9 cellular contexts compared by ENCODE assay signal in genomic region chr13:80235559-80236296, GRCh38.
DNase-seq lines count a peak whose midpoint lies in the region; ATAC-seq and TF ChIP-seq lines count a peak whose summit lies in the region.
"Had no signal": no experiment of that assay in that cellular context is flagged by ENCODE, and none has a peak within 500 bp of the region (broad histone marks: within the 10 kb centered on the region; RNA-seq: fewer than 3 reads in every experiment).

No MANE protein-coding gene starts in this region.

- in situ Hi-C loops in GM13976 (cut with MboI; ENCODE audit: low sequenced_read_pairs, unreplicated experiment) = no loop called here

- H3K27me3 ChIP-seq in lower lobe of right lung (ENCODE audit: low read depth) (no peaks in the 10 kb centered on the region), aorta (ENCODE audit: control insufficient read depth in 1 of 2, insufficient read depth in 2 of 2, low read length in 1 of 2) (no peaks in the 10 kb centered on the region)

- H3K4me3 ChIP-seq in lower lobe of right lung = no peak overlapping the region
- no peak overlapping the region for H3K4me3 ChIP-seq in aorta (ENCODE audit: low read length in 2 of 2)

- H3K4me1 ChIP-seq in lower lobe of right lung (peaks cover 17% of the 10 kb centered on the region), aorta (ENCODE audit: control insufficient read depth in 1 of 2, insufficient read depth in 2 of 2, low read length in 2 of 2) (no peaks in the 10 kb centered on the region)

- TF ChIP-seq CTCF in lower lobe of right lung (IDR thresholded peaks at IDR 0.05) (no peak), GM13976 (IDR thresholded peaks at IDR 0.05; ENCODE audit: borderline replicate concordance, control extremely low read depth, extremely low read depth, insufficient read depth, missing control alignments) (no peak)

- H3K27ac ChIP-seq in lower lobe of right lung (peak overlapping the region; percentile 44), aorta (ENCODE audit: low read depth in 1 of 2, low read length in 2 of 2) (no peak overlapping the region)

- intact Hi-C loops in lower lobe of right lung (cut with DNase I) = no loop called here
- intact Hi-C loops in aorta (cut with DNase I) = no loop called here

- DNase-seq in DMS153 (lab: John Stamatoyannopoulos, UW) = peak; percentile 86
- peak; percentile 88 for DNase-seq in SW480 (ENCODE audit: low spot score)
- no peak for DNase-seq in lower lobe of right lung
- DNase-seq in aorta = no peak
- no peak for DNase-seq in T-helper 2 cell
- no peak for DNase-seq in activated CD4-positive, CD25-positive, alpha-beta regulatory T cell treated with anti-CD3 and anti-CD28 coated beads, Interleukin-2, amount 50 U/mL, for 72 hours
- DNase-seq in GM13976 (ENCODE audit: low spot score) = no peak
- DNase-seq: stimulated activated naive CD4-positive, alpha-beta T cell treated with Interleukin-2 at 50 U/mL for 16 hours had no signal

- 64 to 65% methylated on average over 9 of the region's 9 CpGs for WGBS in aorta, 2 donors

- no peaks in the 10 kb centered on the region for H3K9me3 ChIP-seq in lower lobe of right lung
- peaks cover 2% of the 10 kb centered on the region for H3K9me3 ChIP-seq in aorta (ENCODE audit: control insufficient read depth, low read length)

- ATAC-seq in HG02588 (IDR thresholded peaks at IDR 0.05; ENCODE audit: unreplicated experiment) (peak; percentile 17), lower lobe of right lung (peak; percentile 54 to 57), aorta (ENCODE audit: low FRiP score) (no peak)

- H3K36me3 ChIP-seq in lower lobe of right lung (no peaks in the 10 kb centered on the region), aorta (ENCODE audit: control insufficient read depth in 1 of 2, insufficient read depth in 2 of 2, low read length in 1 of 2) (no peaks in the 10 kb centered on the region)

Comparison
In these comparisons a context has a peak if more than half of its experiments do, and no peak if none do; other contexts are left out.
1. DNase-seq: peak in DMS153 (single experiment) and SW480 (single experiment); none in lower lobe of right lung (single experiment), aorta (0 of 2), T-helper 2 cell (0 of 5), activated CD4-positive, CD25-positive, alpha-beta regulatory T cell treated with anti-CD3 and anti-CD28 coated beads, Interleukin-2, amount 50 U/mL, for 72 hours (single experiment) and GM13976 (single experiment).